ENCODE assay signal across 38 cellular contexts in genomic region chr20:61679473-61679872, GRCh38.
"Had no signal": no experiment of that assay in that cellular context is flagged by ENCODE, and none has a peak within 500 bp of the region (broad histone marks: within the 10 kb centered on the region; RNA-seq: fewer than 3 reads in every experiment).

No MANE protein-coding gene starts in this region.

- H3K27ac ChIP-seq: adrenal gland, body of pancreas, brain microvascular endothelial cell, breast epithelium, VCaP had no signal

- ATAC-seq: activated CD8-positive, alpha-beta T cell treated with anti-CD3 and anti-CD28 coated beads for 36 hours; activated naive CD4-positive, alpha-beta T cell treated with anti-CD3 and anti-CD28 coated beads, Interleukin-2, amount 50 U/mL, for 72 hours; activated T-cell treated with anti-CD3 and anti-CD28 coated beads, Interleukin-2, amount 50 U/mL, for 4 hours; activated T-cell treated with anti-CD3 and anti-CD28 coated beads, Interleukin-2, amount 50 U/mL, for 72 hours; activated T-helper 17 cell treated with anti-CD3 and anti-CD28 coated beads, Interleukin-2, amount 50 U/mL, for 72 hours; body of pancreas had no signal

- H3K4me3 Mint-ChIP-seq: activated B cell treated with CpG ODN at 0.5 μM for 24 hours; activated CD4-positive, alpha-beta memory T cell treated with anti-CD3 and anti-CD28 coated beads for 36 hours; activated CD4-positive, alpha-beta T cell treated with anti-CD3 and anti-CD28 coated beads, Interleukin-2, amount 10 ng/mL, durations not matched to agents 24 days and 14 days; activated CD8-positive, alpha-beta T cell treated with anti-CD3 and anti-CD28 coated beads for 36 hours; activated naive CD4-positive, alpha-beta T cell treated with anti-CD3 and anti-CD28 coated beads for 36 hours; activated naive CD8-positive, alpha-beta T cell treated with anti-CD3 and anti-CD28 coated beads for 36 hours; activated T-cell treated with anti-CD3 and anti-CD28 coated beads, Interleukin-2, amount 50 U/mL, for 4 hours; activated T-cell treated with anti-CD3 and anti-CD28 coated beads, Interleukin-2, amount 50 U/mL, for 72 hours; activated T-helper 1 cell treated with anti-CD3 and anti-CD28 coated beads, Interleukin-12 subunit alpha, Interleukin-12 subunit beta, Interleukin-2, Interleukin-4 antibody, amounts not matched to agents 30 ng/mL and 10 ng/mL and 1 ng/mL, durations not matched to agents 14 hours and 24 hours and 36 hours; activated T-helper 17 cell treated with anti-CD3 and anti-CD28 coated beads, Interleukin-2, amount 50 U/mL, for 72 hours; central memory CD8-positive, alpha-beta T cell; T-helper 1 cell treated with Interleukin-12 subunit alpha and Interleukin-12 subunit beta and Interleukin-4 antibody, amounts not matched to agents 30 μg/mL and 1 μg/mL, for 36 hours; T-helper 2 cell treated with Interferon-gamma antibody and Interleukin-4, amounts not matched to agents 5 μg/mL and 100 μg/mL, for 36 hours had no signal

- H3K27ac Mint-ChIP-seq: activated B cell treated with CpG ODN at 0.5 μM for 24 hours; activated CD4-positive, alpha-beta memory T cell treated with anti-CD3 and anti-CD28 coated beads for 36 hours; activated CD4-positive, alpha-beta T cell treated with anti-CD3 and anti-CD28 coated beads, Interleukin-2, amount 10 ng/mL, durations not matched to agents 24 days and 14 days; activated CD8-positive, alpha-beta T cell treated with anti-CD3 and anti-CD28 coated beads for 36 hours; activated naive CD4-positive, alpha-beta T cell treated with anti-CD3 and anti-CD28 coated beads for 36 hours; activated naive CD4-positive, alpha-beta T cell treated with anti-CD3 and anti-CD28 coated beads, Interleukin-2, amount 50 U/mL, for 72 hours; activated naive CD8-positive, alpha-beta T cell treated with anti-CD3 and anti-CD28 coated beads for 36 hours; activated T-cell treated with anti-CD3 and anti-CD28 coated beads, Interleukin-2, amount 50 U/mL, for 72 hours; activated T-helper 1 cell treated with anti-CD3 and anti-CD28 coated beads, Interleukin-12 subunit alpha, Interleukin-12 subunit beta, Interleukin-2, Interleukin-4 antibody, amounts not matched to agents 30 ng/mL and 10 ng/mL and 1 ng/mL, durations not matched to agents 14 hours and 24 hours and 36 hours; activated T-helper 17 cell treated with anti-CD3 and anti-CD28 coated beads, Interleukin-2, amount 50 U/mL, for 72 hours; T-helper 1 cell treated with Interleukin-12 subunit alpha and Interleukin-12 subunit beta and Interleukin-4 antibody, amounts not matched to agents 30 μg/mL and 1 μg/mL, for 36 hours; T-helper 2 cell treated with Interferon-gamma antibody and Interleukin-4, amounts not matched to agents 5 μg/mL and 100 μg/mL, for 36 hours had no signal

- H3K4me1 ChIP-seq: adrenal gland, body of pancreas, breast epithelium had no signal

- H3K36me3 ChIP-seq: adrenal gland, brain microvascular endothelial cell, breast epithelium had no signal

- H3K4me1 Mint-ChIP-seq: activated B cell treated with CpG ODN at 0.5 μM for 24 hours; activated CD4-positive, alpha-beta T cell treated with anti-CD3 and anti-CD28 coated beads, Interleukin-2, amount 10 ng/mL, durations not matched to agents 24 days and 14 days; activated naive CD8-positive, alpha-beta T cell treated with anti-CD3 and anti-CD28 coated beads for 36 hours; activated T-helper 17 cell treated with anti-CD3 and anti-CD28 coated beads, Interleukin-2, amount 50 U/mL, for 72 hours; central memory CD8-positive, alpha-beta T cell had no signal

- H3K9me3 Mint-ChIP-seq: activated B cell treated with CpG ODN at 0.5 μM for 24 hours; activated CD4-positive, alpha-beta memory T cell treated with anti-CD3 and anti-CD28 coated beads for 36 hours; activated CD4-positive, alpha-beta T cell treated with anti-CD3 and anti-CD28 coated beads, Interleukin-2, amount 10 ng/mL, durations not matched to agents 24 days and 14 days; activated CD8-positive, alpha-beta T cell treated with anti-CD3 and anti-CD28 coated beads for 36 hours; activated naive CD4-positive, alpha-beta T cell treated with anti-CD3 and anti-CD28 coated beads for 36 hours; activated naive CD8-positive, alpha-beta T cell treated with anti-CD3 and anti-CD28 coated beads for 36 hours; activated T-cell treated with anti-CD3 and anti-CD28 coated beads, Interleukin-2, amount 50 U/mL, for 72 hours; activated T-helper 1 cell treated with anti-CD3 and anti-CD28 coated beads, Interleukin-12 subunit alpha, Interleukin-12 subunit beta, Interleukin-2, Interleukin-4 antibody, amounts not matched to agents 30 ng/mL and 10 ng/mL and 1 ng/mL, durations not matched to agents 14 hours and 24 hours and 36 hours; activated T-helper 17 cell treated with anti-CD3 and anti-CD28 coated beads, Interleukin-2, amount 50 U/mL, for 72 hours; central memory CD8-positive, alpha-beta T cell; T-helper 1 cell treated with Interleukin-12 subunit alpha and Interleukin-12 subunit beta and Interleukin-4 antibody, amounts not matched to agents 30 μg/mL and 1 μg/mL, for 36 hours; T-helper 2 cell treated with Interferon-gamma antibody and Interleukin-4, amounts not matched to agents 5 μg/mL and 100 μg/mL, for 36 hours had no signal

- DNase-seq: activated B cell treated with CpG ODN at 0.5 μM for 24 hours; activated CD4-positive, alpha-beta memory T cell treated with anti-CD3 and anti-CD28 coated beads for 36 hours; activated CD4-positive, alpha-beta T cell treated with anti-CD3 and anti-CD28 coated beads for 4 hours; activated CD4-positive, alpha-beta T cell treated with anti-CD3 and anti-CD28 coated beads, Interleukin-2, amount 10 ng/mL, durations not matched to agents 24 days and 14 days; activated CD4-positive, alpha-beta T cell treated with anti-CD3 and anti-CD28 coated beads, Interleukin-2, amount 50 U/mL, for 1 hour; activated CD4-positive, alpha-beta T cell treated with anti-CD3 and anti-CD28 coated beads, Interleukin-2, amount 50 U/mL, for 4 hours; activated CD4-positive, CD25-positive, alpha-beta regulatory T cell treated with anti-CD3 and anti-CD28 coated beads, Interleukin-2, amount 50 U/mL, for 72 hours; activated CD8-positive, alpha-beta memory T cell treated with anti-CD3 and anti-CD28 coated beads, Interleukin-2, amount 50 U/mL, for 4 hours; activated CD8-positive, alpha-beta T cell treated with anti-CD3 and anti-CD28 coated beads for 36 hours; activated effector memory CD4-positive, alpha-beta T cell treated with anti-CD3 and anti-CD28 coated beads, Interleukin-2, amount 50 U/mL, for 16 hours; activated gamma-delta T cell treated with Interleukin-2 at 50 U/mL for 16 hours; activated naive CD4-positive, alpha-beta T cell; activated naive CD4-positive, alpha-beta T cell treated with anti-CD3 and anti-CD28 coated beads for 36 hours; activated naive CD4-positive, alpha-beta T cell treated with anti-CD3 and anti-CD28 coated beads, Interleukin-2, amount 50 U/mL, for 16 hours; activated naive CD8-positive, alpha-beta T cell treated with anti-CD3 and anti-CD28 coated beads for 36 hours; activated T-cell treated with anti-CD3 and anti-CD28 coated beads for 4 hours; activated T-cell treated with anti-CD3 and anti-CD28 coated beads, Interleukin-2, amount 50 U/mL, for 1 hour; activated T-cell treated with anti-CD3 and anti-CD28 coated beads, Interleukin-2, amount 50 U/mL, for 4 hours; activated T-cell treated with anti-CD3 and anti-CD28 coated beads, Interleukin-2, amount 50 U/mL, for 72 hours; adrenal gland; amniotic stem cell; aorta; body of pancreas; brain microvascular endothelial cell; caudate nucleus; T-helper 1 cell; T-helper 2 cell; T-helper 9 cell had no signal

- FAIRE-seq: astrocyte, TTC549 had no signal

- H3K36me3 Mint-ChIP-seq: activated CD4-positive, alpha-beta memory T cell treated with anti-CD3 and anti-CD28 coated beads for 36 hours; activated naive CD4-positive, alpha-beta T cell treated with anti-CD3 and anti-CD28 coated beads, Interleukin-2, amount 50 U/mL, for 72 hours; activated naive CD8-positive, alpha-beta T cell treated with anti-CD3 and anti-CD28 coated beads for 36 hours had no signal

- H3K9me3 ChIP-seq: adrenal gland, body of pancreas, breast epithelium had no signal

- H3K4me3 ChIP-seq: adrenal gland, body of pancreas, breast epithelium had no signal
